In the genomic region with DNA sequence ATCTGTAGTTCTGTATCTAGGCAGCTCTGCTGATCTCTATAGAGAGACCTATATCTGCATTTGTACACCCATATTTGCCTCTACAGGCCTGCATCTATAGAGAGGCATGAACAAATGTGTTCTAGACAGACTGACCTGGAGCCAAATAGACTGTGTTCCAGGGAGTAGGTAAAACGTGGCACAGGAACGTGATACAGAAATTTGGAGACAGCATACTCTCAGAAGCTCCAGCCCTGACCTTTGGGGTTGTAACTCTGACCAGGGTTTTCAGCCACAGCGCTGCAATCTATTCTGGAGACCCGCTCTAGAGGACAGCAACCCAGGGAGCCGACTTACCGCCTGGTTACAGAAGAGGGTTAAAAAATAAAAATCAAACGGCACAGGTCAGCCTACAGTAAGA, we compare ENCODE assay signal across 8 cellular contexts. TPM values are rescaled to one million over a fixed set of nuclear protein-coding genes. Genes with fewer than 3 reads are reported as not detected.
DNase-seq lines count a peak whose midpoint lies in the region; ATAC-seq and TF ChIP-seq lines count a peak whose summit lies in the region.

No MANE protein-coding gene starts in this region.

- peak overlapping the region; percentile 86 for H3K27ac Mint-ChIP-seq in dendritic cell treated with granulocyte-macrophage colony-stimulating factor and Interleukin-4, amounts not matched to agents 40 ng/mL and 50 ng/mL, for 4 days

- H3K36me3 ChIP-seq in GM06990 (ENCODE audit: control insufficient read depth, insufficient read depth, low read length), result peaks cover 3% of the 10 kb centered on the region
- H3K36me3 ChIP-seq in osteoblast (ENCODE audit: insufficient read depth, low read length), result peaks cover 5% of the 10 kb centered on the region

- no peak for ATAC-seq in HG03280 (IDR thresholded peaks at IDR 0.05; ENCODE audit: unreplicated experiment)

- H3K79me2 ChIP-seq in osteoblast (ENCODE audit: insufficient read depth, low read length), result peaks cover 3% of the 10 kb centered on the region

- intact Hi-C loops in dendritic cell treated with granulocyte-macrophage colony-stimulating factor and Interleukin-4, amounts not matched to agents 40 ng/mL and 50 ng/mL, for 4 days (cut with micrococcal nuclease), result loop anchor here (2.0 kb wide), 1 partner anchor 29 kb away; a partner anchor contains a TSS

- H3K4me3 ChIP-seq in GM06990 (replicated peaks; ENCODE audit: low read depth, low read length), result peak overlapping the region; percentile 95
- H3K4me3 ChIP-seq in osteoblast (ENCODE audit: insufficient read depth, low read length), result peak overlapping the region; percentile 87

- no peak overlapping the region for H3K27ac ChIP-seq in osteoblast (ENCODE audit: low read depth, low read length)

- H4K20me1 ChIP-seq in osteoblast (ENCODE audit: insufficient read depth, low read length), result no peaks in the 10 kb centered on the region

- H3K9me3 Mint-ChIP-seq in dendritic cell treated with granulocyte-macrophage colony-stimulating factor and Interleukin-4, amounts not matched to agents 40 ng/mL and 50 ng/mL, for 4 days, result no peaks in the 10 kb centered on the region

- peaks cover 30% of the 10 kb centered on the region for H3K36me3 Mint-ChIP-seq in dendritic cell treated with granulocyte-macrophage colony-stimulating factor and Interleukin-4, amounts not matched to agents 40 ng/mL and 50 ng/mL, for 4 days (ENCODE audit: low read depth)

- H3K4me3 Mint-ChIP-seq in dendritic cell treated with granulocyte-macrophage colony-stimulating factor and Interleukin-4, amounts not matched to agents 40 ng/mL and 50 ng/mL, for 4 days, result peak overlapping the region; percentile 98

- H3K9me3 ChIP-seq in osteoblast (ENCODE audit: low read depth, low read length), result no peaks in the 10 kb centered on the region

- no peaks in the 10 kb centered on the region for H3K27me3 Mint-ChIP-seq in dendritic cell treated with granulocyte-macrophage colony-stimulating factor and Interleukin-4, amounts not matched to agents 40 ng/mL and 50 ng/mL, for 4 days

- peak overlapping the region; percentile 85 for H3K4me2 ChIP-seq in osteoblast (ENCODE audit: insufficient read depth, low read length)

- TF ChIP-seq CTCF in GM06990 (IDR thresholded peaks at IDR 0.05; ENCODE audit: insufficient read depth, low read length, poor library complexity, severe bottlenecking) (no peak), osteoblast (IDR thresholded peaks at IDR 0.05; ENCODE audit: extremely low read depth, low read depth, low read length) (no peak)

- peaks cover 13% of the 10 kb centered on the region for H3K4me1 Mint-ChIP-seq in dendritic cell treated with granulocyte-macrophage colony-stimulating factor and Interleukin-4, amounts not matched to agents 40 ng/mL and 50 ng/mL, for 4 days (ENCODE audit: low read depth)

- peak overlapping the region; percentile 90 for H2AFZ ChIP-seq in osteoblast (ENCODE audit: low read length)

- DNase-seq in GM06990 (ENCODE audit: extremely low read depth, insufficient read length), result no peak
- peak; percentile 54 for DNase-seq in NCI-H510A treated with DMSO at 0.1 percent for 48 hours (lab: John Stamatoyannopoulos, UW)
- DNase-seq in osteoblast (ENCODE audit: insufficient read length, low spot score, missing footprints), result no peak
- no peak for DNase-seq in Kasumi-1 (lab: John Stamatoyannopoulos, UW)
- no peak for DNase-seq in activated CD8-positive, alpha-beta memory T cell treated with anti-CD3 and anti-CD28 coated beads, Interleukin-2, amount 50 U/mL, for 4 hours
- DNase-seq in foreskin melanocyte, result no peak

- H3K27me3 ChIP-seq in GM06990 (replicated peaks; ENCODE audit: control insufficient read depth, insufficient read depth, low read length), result no peaks in the 10 kb centered on the region
- no peaks in the 10 kb centered on the region for H3K27me3 ChIP-seq in osteoblast (ENCODE audit: insufficient read depth, low read length)

- H3K4me1 ChIP-seq in osteoblast (ENCODE audit: insufficient read depth, low read length), result peaks cover 10% of the 10 kb centered on the region

RNA-seq across cellular contexts. Expression of a gene that starts 1.0 kb away (rescaled TPM):
- total RNA-seq in osteoblast, result 18.5 and 24.8 TPM in 2 replicates

RNA-seq across cellular contexts. Expression of a gene that starts 11.7 kb away (rescaled TPM):
- 30.8 and 31.5 TPM in 2 replicates for total RNA-seq in osteoblast

RNA-seq across cellular contexts. Expression of a gene that starts 28.9 kb away (rescaled TPM):
- total RNA-seq in osteoblast, result 20.3 and 20.6 TPM in 2 replicates

RNA-seq across cellular contexts. Expression of a gene that starts 29.2 kb away (rescaled TPM):
- 1.4 and 1.5 TPM in 2 replicates for total RNA-seq in osteoblast
